ENCODE assay signal across 14 cellular contexts in genomic region chr9:119005162-119005561, GRCh38.
DNase-seq lines count a peak whose midpoint lies in the region; ATAC-seq and TF ChIP-seq lines count a peak whose summit lies in the region.
"Had no signal": no experiment of that assay in that cellular context is flagged by ENCODE, and none has a peak within 500 bp of the region (broad histone marks: within the 10 kb centered on the region; RNA-seq: fewer than 3 reads in every experiment).

No MANE protein-coding gene starts in this region.

- no peaks in the 10 kb centered on the region for H3K36me3 Mint-ChIP-seq in CD4-positive, alpha-beta T cell (ENCODE audit: low read depth)
- H3K36me3 Mint-ChIP-seq: brain; CD4-positive, CD25-positive, alpha-beta regulatory T cell had no signal

- H3K9me3 ChIP-seq in esophagus muscularis mucosa (no peaks in the 10 kb centered on the region), left lung (no peaks in the 10 kb centered on the region), stomach (no peaks in the 10 kb centered on the region), HAP-1 (no peaks in the 10 kb centered on the region)
- H3K9me3 ChIP-seq in CD4-positive, alpha-beta T cell (ENCODE audit: control insufficient read depth, low read length): no peaks in the 10 kb centered on the region

- CTCF ChIA-PET in CD4-positive, alpha-beta T cell (lab: Charles Lee): no interaction called here

- H3K27me3 ChIP-seq in esophagus muscularis mucosa: no peaks in the 10 kb centered on the region
- no peaks in the 10 kb centered on the region for H3K27me3 ChIP-seq in left lung
- H3K27me3 ChIP-seq in stomach: no peaks in the 10 kb centered on the region
- H3K27me3 ChIP-seq in CD4-positive, alpha-beta T cell (ENCODE audit: control insufficient read depth, insufficient read depth, low read length): no peaks in the 10 kb centered on the region
- no peaks in the 10 kb centered on the region for H3K27me3 ChIP-seq in HAP-1 (ENCODE audit: low read depth)

- H3K27me3 Mint-ChIP-seq in CD4-positive, alpha-beta T cell: no peaks in the 10 kb centered on the region
- H3K27me3 Mint-ChIP-seq: brain; CD4-positive, CD25-positive, alpha-beta regulatory T cell had no signal

- intact Hi-C loops in esophagus muscularis mucosa (cut with DNase I) (no loop called here), left lung (cut with DNase I) (no loop called here), stomach (cut with DNase I; ENCODE audit: low total_unique reads) (no loop called here)
- intact Hi-C loops in CD4-positive, alpha-beta T cell (cut with DNase I, micrococcal nuclease): no loop called here

- H3K9me3 Mint-ChIP-seq in CD4-positive, alpha-beta T cell: peaks cover 3% of the 10 kb centered on the region

- H3K4me3 ChIP-seq in esophagus muscularis mucosa (no peak overlapping the region), left lung (no peak overlapping the region), stomach (no peak overlapping the region), HAP-1 (no peak overlapping the region)

- TF ChIP-seq EP300 in esophagus muscularis mucosa (IDR thresholded peaks at IDR 0.05) (no peak), stomach (IDR thresholded peaks at IDR 0.05) (no peak)

- ATAC-seq in left lung (peak; percentile 6), HG02678 (IDR thresholded peaks at IDR 0.05; ENCODE audit: unreplicated experiment) (no peak)
- ATAC-seq in CD4-positive, alpha-beta T cell (ENCODE audit: poor library complexity): no peak

- H3K4me3 Mint-ChIP-seq in CD4-positive, alpha-beta T cell: no peak overlapping the region
- H3K4me3 Mint-ChIP-seq: activated T-helper 1 cell treated with anti-CD3 and anti-CD28 coated beads, Interleukin-12 subunit alpha, Interleukin-12 subunit beta, Interleukin-2, Interleukin-4 antibody, amounts not matched to agents 30 ng/mL and 10 ng/mL and 1 ng/mL, durations not matched to agents 14 hours and 24 hours and 36 hours; brain; CD4-positive, CD25-positive, alpha-beta regulatory T cell; neural crest cell had no signal

- H3K4me1 Mint-ChIP-seq in CD4-positive, alpha-beta T cell (ENCODE audit: low read depth): no peaks in the 10 kb centered on the region
- H3K4me1 Mint-ChIP-seq: CD4-positive, CD25-positive, alpha-beta regulatory T cell had no signal

- H3K4me1 ChIP-seq in esophagus muscularis mucosa (peaks cover 5 to 36% (median 24%) of the 10 kb centered on the region in 4 donors), left lung (peaks cover 0 to 5% of the 10 kb centered on the region in 2 donors), stomach (peaks cover 0 to 11% (median 0%) of the 10 kb centered on the region in 4 donors), HAP-1 (no peaks in the 10 kb centered on the region)

- WGBS in esophagus muscularis mucosa: 80% methylated on average over 2 of the region's 2 CpGs
- WGBS in stomach, 5 donors: 76 to 82% (median 80%) methylated on average over 2 of the region's 2 CpGs

- H3K36me3 ChIP-seq in esophagus muscularis mucosa (no peaks in the 10 kb centered on the region), left lung (no peaks in the 10 kb centered on the region), stomach (no peaks in the 10 kb centered on the region), HAP-1 (replicated peaks) (no peaks in the 10 kb centered on the region)

- TF ChIP-seq CTCF in esophagus muscularis mucosa (IDR thresholded peaks at IDR 0.05) (no peak), left lung (IDR thresholded peaks at IDR 0.05) (no peak), stomach (IDR thresholded peaks at IDR 0.05) (no peak)
- no peak for TF ChIP-seq CTCF in CD4-positive, alpha-beta T cell (IDR thresholded peaks at IDR 0.05)

- no peak overlapping the region for H3K27ac Mint-ChIP-seq in CD4-positive, alpha-beta T cell
- H3K27ac Mint-ChIP-seq: activated T-helper 1 cell treated with anti-CD3 and anti-CD28 coated beads, Interleukin-12 subunit alpha, Interleukin-12 subunit beta, Interleukin-2, Interleukin-4 antibody, amounts not matched to agents 30 ng/mL and 10 ng/mL and 1 ng/mL, durations not matched to agents 14 hours and 24 hours and 36 hours; CD4-positive, CD25-positive, alpha-beta regulatory T cell had no signal

- POLR2A ChIA-PET in CD4-positive, alpha-beta T cell (lab: Charles Lee): no interaction called here

- peak; percentile 35 for DNase-seq in LHCN-M2 (ENCODE audit: low read depth)
- DNase-seq in esophagus muscularis mucosa (ENCODE audit: extremely low spot score): no peak
- DNase-seq in left lung: no peak
- DNase-seq in stomach: no peak
- no peak for DNase-seq in CD4-positive, alpha-beta T cell
- no peak for DNase-seq in HAP-1 (ENCODE audit: low spot score in 2 of 2)
- DNase-seq in cerebellum (ENCODE audit: low spot score): no peak
- DNase-seq: activated CD4-positive, alpha-beta T cell treated with anti-CD3 and anti-CD28 coated beads for 4 hours; CD4-positive, CD25-positive, alpha-beta regulatory T cell; NCI-H1105 had no signal

- TF ChIP-seq POLR2A in esophagus muscularis mucosa (IDR thresholded peaks at IDR 0.05; ENCODE audit: low read depth) (no peak), stomach (IDR thresholded peaks at IDR 0.05) (no peak)

- H3K27ac ChIP-seq in esophagus muscularis mucosa (replicated peaks in 1 of 4) (peak overlapping the region; percentile 48 to 78 (median 72)), left lung (peak overlapping the region; percentile 21 to 45), stomach (peak overlapping the region in 4 of 5 donors; percentile 16 to 71 (median 54))
- H3K27ac ChIP-seq in CD4-positive, alpha-beta T cell (ENCODE audit: low read depth, low read length): no peak overlapping the region

- in situ Hi-C loops in HAP-1 (cut with MboI; ENCODE audit: low sequenced_read_pairs): no loop called here
